ENCODE assay signal across 17 cellular contexts in the genomic region with DNA sequence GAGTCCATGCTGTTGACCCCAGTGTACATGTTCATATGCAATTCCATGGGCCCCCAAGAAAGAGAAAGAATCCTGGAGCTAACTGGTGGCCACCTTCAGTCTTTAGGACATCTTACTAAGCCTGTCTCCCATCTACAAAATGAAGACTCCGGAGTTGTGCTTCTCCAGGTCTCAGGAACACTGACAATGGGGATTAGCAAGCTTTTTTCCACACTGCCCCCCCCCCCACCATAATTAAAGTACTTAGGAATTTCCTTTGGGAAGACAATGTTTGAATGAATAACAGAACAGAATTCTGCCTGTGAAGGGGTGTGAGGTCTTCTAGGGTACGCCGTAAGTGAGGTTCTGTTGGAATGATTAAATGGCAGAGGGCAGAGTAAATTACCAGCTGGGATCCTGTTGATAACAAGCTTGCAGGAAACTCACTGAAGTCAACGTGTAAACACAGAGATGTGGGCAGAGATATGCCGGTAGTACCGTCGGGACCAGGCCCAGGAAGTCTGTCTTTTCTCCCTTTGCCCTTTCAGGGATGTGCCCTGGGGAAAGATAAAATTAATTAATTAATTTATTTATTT.
A peak's percentile ranks its signal among the peaks of the same experiment; 100 is the strongest.
DNase-seq lines count a peak whose midpoint lies in the region; ATAC-seq, FAIRE-seq and TF ChIP-seq lines count a peak whose summit lies in the region.
"Had no signal": no experiment of that assay in that cellular context is flagged by ENCODE, and none has a peak within 500 bp of the region (broad histone marks: within the 10 kb centered on the region; RNA-seq: fewer than 3 reads in every experiment).

No MANE protein-coding gene starts in this region.

- no peaks in the 10 kb centered on the region for H3K36me3 Mint-ChIP-seq in activated T-cell treated with anti-CD3 and anti-CD28 coated beads, Interleukin-2, amount 50 U/mL, for 72 hours (ENCODE audit: insufficient read depth in 2 of 2)

- intact Hi-C loops in pancreas (cut with DNase I): no loop called here

- H3K9me3 ChIP-seq in NT2/D1 (ENCODE audit: insufficient read depth, low read length): no peaks in the 10 kb centered on the region
- H3K9me3 ChIP-seq in pancreas: no peaks in the 10 kb centered on the region
- H3K9me3 ChIP-seq in right atrium auricular region: no peaks in the 10 kb centered on the region

- no peak for TF ChIP-seq CTCF in VCaP (conservative IDR thresholded peaks at IDR 0.05)
- TF ChIP-seq CTCF in pancreas (IDR thresholded peaks at IDR 0.05): no peak
- no peak for TF ChIP-seq CTCF in right atrium auricular region (IDR thresholded peaks at IDR 0.05)

- H3K9me3 Mint-ChIP-seq in activated T-cell treated with anti-CD3 and anti-CD28 coated beads, Interleukin-2, amount 50 U/mL, for 72 hours: no peaks in the 10 kb centered on the region

- DNase-seq in DMS153 (lab: John Stamatoyannopoulos, UW) (peak; percentile 28), NT2/D1 (ENCODE audit: low read depth, low spot score) (no peak), lung microvascular endothelial cell (ENCODE audit: low read depth in 2 of 2) (peak; percentile 2 to 46), NCI-H1092 (lab: John Stamatoyannopoulos, UW) (no peak), pancreas (no peak), right atrium auricular region (ENCODE audit: low spot score) (no peak)
- no peak for DNase-seq in activated T-cell treated with anti-CD3 and anti-CD28 coated beads, Interleukin-2, amount 50 U/mL, for 72 hours
- DNase-seq: C1 segment of cervical spinal cord, EL, H7, Kasumi-1, NCI-H1105 treated with DMSO at 0.1 percent for 48 hours, NCI-H187, NCI-H446 treated with DMSO at 0.1 percent for 48 hours, NCI-H748 treated with DMSO at 0.1 percent for 48 hours had no signal

- H3K4me1 Mint-ChIP-seq in activated T-cell treated with anti-CD3 and anti-CD28 coated beads, Interleukin-2, amount 50 U/mL, for 72 hours (ENCODE audit: low read depth): no peaks in the 10 kb centered on the region

- H3K27ac Mint-ChIP-seq in activated T-cell treated with anti-CD3 and anti-CD28 coated beads, Interleukin-2, amount 50 U/mL, for 72 hours: no peak overlapping the region

- H3K4me3 ChIP-seq in NT2/D1 (ENCODE audit: insufficient read length, low read depth) (no peak overlapping the region), pancreas (no peak overlapping the region), right atrium auricular region (no peak overlapping the region)

- peak overlapping the region; percentile 16; the same call in 1 of the 2 replicates for H3K27ac ChIP-seq in VCaP
- H3K27ac ChIP-seq in pancreas: no peak overlapping the region
- no peak overlapping the region for H3K27ac ChIP-seq in right atrium auricular region

- 38% methylated on average over 7 of the region's 7 CpGs for WGBS in pancreas, 2 donors

- H3K4me1 ChIP-seq in NT2/D1 (ENCODE audit: insufficient read depth, insufficient read length) (peaks cover 7% of the 10 kb centered on the region), pancreas (no peaks in the 10 kb centered on the region), right atrium auricular region (no peaks in the 10 kb centered on the region)

- H3K27me3 Mint-ChIP-seq in activated T-cell treated with anti-CD3 and anti-CD28 coated beads, Interleukin-2, amount 50 U/mL, for 72 hours (ENCODE audit: low read depth): no peaks in the 10 kb centered on the region

- H3K9ac ChIP-seq in NT2/D1 (ENCODE audit: insufficient read length, low read depth): peak overlapping the region; percentile 32

- no peaks in the 10 kb centered on the region for H3K27me3 ChIP-seq in NT2/D1 (ENCODE audit: insufficient read depth, insufficient read length)
- no peaks in the 10 kb centered on the region for H3K27me3 ChIP-seq in pancreas
- no peaks in the 10 kb centered on the region for H3K27me3 ChIP-seq in right atrium auricular region

- H3K36me3 ChIP-seq in NT2/D1 (ENCODE audit: insufficient read depth, insufficient read length, low read length) (no peaks in the 10 kb centered on the region), pancreas (no peaks in the 10 kb centered on the region), right atrium auricular region (no peaks in the 10 kb centered on the region)

- no peak overlapping the region for H3K4me3 Mint-ChIP-seq in activated T-cell treated with anti-CD3 and anti-CD28 coated beads, Interleukin-2, amount 50 U/mL, for 72 hours

- ATAC-seq in activated T-cell treated with anti-CD3 and anti-CD28 coated beads, Interleukin-2, amount 50 U/mL, for 72 hours (replicated peaks in 1 of 2): no peak
- no peak for ATAC-seq in pancreas

- no peak for FAIRE-seq in pancreas (lab: Jason Lieb, UNC)
- FAIRE-seq: A204.1 had no signal

Comparison
In these comparisons a context has a peak if more than half of its experiments do, and no peak if none do; other contexts are left out.
1. DNase-seq: peak in DMS153 (single experiment) and lung microvascular endothelial cell (2 of 2); none in NT2/D1 (single experiment), activated T-cell treated with anti-CD3 and anti-CD28 coated beads, Interleukin-2, amount 50 U/mL, for 72 hours (0 of 2), NCI-H1092 (single experiment), pancreas (0 of 6) and right atrium auricular region (single experiment).